In the genomic region with DNA sequence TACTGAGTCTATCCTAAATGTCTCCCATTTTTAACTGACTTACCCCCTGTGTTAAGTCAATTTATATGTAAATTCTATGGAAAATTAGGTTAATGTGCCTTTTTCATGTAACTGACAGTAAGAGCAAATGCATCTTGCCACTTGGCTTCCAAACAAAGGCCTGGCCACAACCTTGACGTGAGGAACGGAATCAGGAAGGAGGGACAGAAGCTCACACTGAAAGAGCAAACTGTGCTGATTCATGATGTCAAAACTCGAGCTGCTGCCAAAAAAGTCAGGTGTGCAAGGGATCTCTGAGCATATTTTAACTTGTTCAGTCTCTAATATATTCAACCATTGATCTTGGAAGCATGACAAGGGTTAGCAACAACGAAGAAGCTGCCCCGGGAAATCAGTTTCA, we compare ENCODE assay signal across 17 cellular contexts. TPM values are rescaled to one million over a fixed set of nuclear protein-coding genes. Genes with fewer than 3 reads are reported as not detected.
DNase-seq lines count a peak whose midpoint lies in the region.
"Had no signal": no experiment of that assay in that cellular context is flagged by ENCODE, and none has a peak within 500 bp of the region (broad histone marks: within the 10 kb centered on the region; RNA-seq: fewer than 3 reads in every experiment).

No MANE protein-coding gene starts in this region.

- POLR2A ChIA-PET in activated CD4-positive, alpha-beta memory T cell treated with anti-CD3 and anti-CD28 coated beads, Interleukin-2, amount 10 ng/mL, durations not matched to agents 7 days and 5 days (lab: Charles Lee): no interaction called here

- H3K36me3 Mint-ChIP-seq in activated CD4-positive, alpha-beta memory T cell treated with anti-CD3 and anti-CD28 coated beads, Interleukin-2, amount 10 ng/mL, durations not matched to agents 7 days and 5 days (ENCODE audit: low read depth): no peaks in the 10 kb centered on the region
- no peaks in the 10 kb centered on the region for H3K36me3 Mint-ChIP-seq in immature natural killer cell

- no peaks in the 10 kb centered on the region for H3K9me3 Mint-ChIP-seq in activated CD4-positive, alpha-beta memory T cell treated with anti-CD3 and anti-CD28 coated beads, Interleukin-2, amount 10 ng/mL, durations not matched to agents 7 days and 5 days
- H3K9me3 Mint-ChIP-seq in immature natural killer cell: peaks cover 0 to 13% (median 2%) of the 10 kb centered on the region in 6 donors

- H3K4me3 Mint-ChIP-seq in activated CD4-positive, alpha-beta memory T cell treated with anti-CD3 and anti-CD28 coated beads, Interleukin-2, amount 10 ng/mL, durations not matched to agents 7 days and 5 days: no peak overlapping the region
- H3K4me3 Mint-ChIP-seq in immature natural killer cell: no peak overlapping the region
- H3K4me3 Mint-ChIP-seq: B cell had no signal

- H3K4me1 Mint-ChIP-seq in activated CD4-positive, alpha-beta memory T cell treated with anti-CD3 and anti-CD28 coated beads, Interleukin-2, amount 10 ng/mL, durations not matched to agents 7 days and 5 days: no peaks in the 10 kb centered on the region
- H3K4me1 Mint-ChIP-seq in immature natural killer cell: no peaks in the 10 kb centered on the region
- H3K4me1 Mint-ChIP-seq: B cell had no signal

- H3K27me3 Mint-ChIP-seq in activated CD4-positive, alpha-beta memory T cell treated with anti-CD3 and anti-CD28 coated beads, Interleukin-2, amount 10 ng/mL, durations not matched to agents 7 days and 5 days: no peaks in the 10 kb centered on the region
- H3K27me3 Mint-ChIP-seq in immature natural killer cell (ENCODE audit: low read depth in 3 of 3): peaks cover 0 to 3% (median 0%) of the 10 kb centered on the region in 3 donors
- H3K27me3 Mint-ChIP-seq: B cell had no signal

- H3K27ac Mint-ChIP-seq in activated CD4-positive, alpha-beta memory T cell treated with anti-CD3 and anti-CD28 coated beads, Interleukin-2, amount 10 ng/mL, durations not matched to agents 7 days and 5 days: no peak overlapping the region
- no peak overlapping the region for H3K27ac Mint-ChIP-seq in immature natural killer cell
- H3K27ac Mint-ChIP-seq: B cell had no signal

- CTCF ChIA-PET in activated CD4-positive, alpha-beta memory T cell treated with anti-CD3 and anti-CD28 coated beads, Interleukin-2, amount 10 ng/mL, durations not matched to agents 7 days and 5 days (lab: Charles Lee): no interaction called here

- DNase-seq in COR-L47 (lab: John Stamatoyannopoulos, UW) (peak; percentile 72), NCI-H446 (lab: John Stamatoyannopoulos, UW) (peak; percentile 81 to 88), cerebellum (ENCODE audit: low spot score) (peak; percentile 64), medulla oblongata (ENCODE audit: extremely low spot score) (peak; percentile 60), LoVo (ENCODE audit: low spot score) (no peak), H4 (ENCODE audit: low spot score) (no peak), immature natural killer cell (no peak)
- DNase-seq in activated CD4-positive, alpha-beta memory T cell treated with anti-CD3 and anti-CD28 coated beads, Interleukin-2, amount 10 ng/mL, durations not matched to agents 7 days and 5 days: no peak
- DNase-seq: activated gamma-delta T cell; DMS53; effector CD8-positive, alpha-beta T cell; left cardiac atrium; NCI-H1694 treated with DMSO at 0.1 percent for 48 hours; retina had no signal

RNA-seq across cellular contexts. Expression of a gene that starts 35.8 kb away (rescaled TPM):
- 923 TPM for total RNA-seq in cerebellum
- 3.8 and 4.4 TPM in 2 replicates for total RNA-seq in H4 (2014; rRNA removed; shearing (Covaris generic))
- total RNA-seq in activated CD4-positive, alpha-beta memory T cell treated with anti-CD3 and anti-CD28 coated beads, Interleukin-2, amount 10 ng/mL, durations not matched to agents 7 days and 5 days: not detected
- not detected for polyA plus RNA-seq in immature natural killer cell
- total RNA-seq: activated CD8-positive, alpha-beta memory T cell treated with anti-CD3 and anti-CD28 coated beads for 36 hours; SJSA1 had no signal

Comparison
In these comparisons a context has a peak if more than half of its experiments do, and no peak if none do; other contexts are left out.
1. DNase-seq: peak in COR-L47 (single experiment), NCI-H446 (2 of 2), cerebellum (single experiment) and medulla oblongata (single experiment); none in LoVo (single experiment), H4 (single experiment), activated CD4-positive, alpha-beta memory T cell treated with anti-CD3 and anti-CD28 coated beads, Interleukin-2, amount 10 ng/mL, durations not matched to agents 7 days and 5 days (single experiment) and immature natural killer cell (0 of 3).
2. RNA of a gene that starts 35.8 kb away (total RNA-seq): 923 TPM in cerebellum (single experiment); 3.8 to 4.4 TPM in H4 and not detected in activated CD4-positive, alpha-beta memory T cell treated with anti-CD3 and anti-CD28 coated beads, Interleukin-2, amount 10 ng/mL, durations not matched to agents 7 days and 5 days; every median in the first group is over 100 times any median in the second.